In genomic region chr11:64869571-64870175, GRCh38 we compare ENCODE assay signal across 6 cellular contexts. TPM values are rescaled to one million over a fixed set of nuclear protein-coding genes. Genes with fewer than 3 reads are reported as not detected.
DNase-seq lines count a peak whose midpoint lies in the region; ATAC-seq and TF ChIP-seq lines count a peak whose summit lies in the region.

No MANE protein-coding gene starts in this region.

- peak overlapping the region; percentile 36 for H3K4me3 ChIP-seq in GM06990 (replicated peaks; ENCODE audit: low read depth, low read length)
- H3K4me3 ChIP-seq in mucosa of stomach (ENCODE audit: low read length) = no peak overlapping the region

- peak; percentile 6 to 16 for ATAC-seq in activated T-cell treated with anti-CD3 and anti-CD28 coated beads, Interleukin-2, amount 50 U/mL, for 72 hours (replicated peaks in 1 of 2)

- H3K36me3 Mint-ChIP-seq in activated T-cell treated with anti-CD3 and anti-CD28 coated beads, Interleukin-2, amount 50 U/mL, for 72 hours (ENCODE audit: insufficient read depth in 2 of 2) = peaks cover 22 to 43% of the 10 kb centered on the region in 2 donors

- TF ChIP-seq CTCF in GM06990 (IDR thresholded peaks at IDR 0.05; ENCODE audit: insufficient read depth, low read length, poor library complexity, severe bottlenecking) = peak; percentile 54

- H3K4me1 ChIP-seq in mucosa of stomach (ENCODE audit: control insufficient read depth, insufficient read depth, low read length) = peaks cover 63% of the 10 kb centered on the region

- H3K27me3 Mint-ChIP-seq in activated T-cell treated with anti-CD3 and anti-CD28 coated beads, Interleukin-2, amount 50 U/mL, for 72 hours (ENCODE audit: low read depth) = no peaks in the 10 kb centered on the region

- H3K4me3 Mint-ChIP-seq in activated T-cell treated with anti-CD3 and anti-CD28 coated beads, Interleukin-2, amount 50 U/mL, for 72 hours = peak overlapping the region; percentile 86 to 94

- peak overlapping the region; percentile 50 for H3K9ac ChIP-seq in mucosa of stomach (ENCODE audit: low read length)

- peak overlapping the region; percentile 88 for H3K27ac Mint-ChIP-seq in activated T-cell treated with anti-CD3 and anti-CD28 coated beads, Interleukin-2, amount 50 U/mL, for 72 hours

- H3K36me3 ChIP-seq in GM06990 (ENCODE audit: control insufficient read depth, insufficient read depth, low read length) (peaks cover 38% of the 10 kb centered on the region), mucosa of stomach (ENCODE audit: control insufficient read depth, insufficient read depth, low read length) (peaks cover 7% of the 10 kb centered on the region)

- DNase-seq in GM06990 (ENCODE audit: extremely low read depth, insufficient read length) (no peak), HuH-7 (ENCODE audit: low spot score) (no peak), NCI-H146 treated with DMSO at 0.1 percent for 48 hours (lab: John Stamatoyannopoulos, UW; ENCODE audit: unreplicated experiment) (no peak), NCI-H1417 (lab: John Stamatoyannopoulos, UW) (no peak)
- DNase-seq in activated T-cell treated with anti-CD3 and anti-CD28 coated beads, Interleukin-2, amount 50 U/mL, for 72 hours = no peak

- H3K9me3 Mint-ChIP-seq in activated T-cell treated with anti-CD3 and anti-CD28 coated beads, Interleukin-2, amount 50 U/mL, for 72 hours = no peaks in the 10 kb centered on the region

- H3K27me3 ChIP-seq in GM06990 (replicated peaks; ENCODE audit: control insufficient read depth, insufficient read depth, low read length) = no peaks in the 10 kb centered on the region
- H3K27me3 ChIP-seq in mucosa of stomach (ENCODE audit: control insufficient read depth, insufficient read depth, low read length) = no peaks in the 10 kb centered on the region

- H3K4me1 Mint-ChIP-seq in activated T-cell treated with anti-CD3 and anti-CD28 coated beads, Interleukin-2, amount 50 U/mL, for 72 hours (ENCODE audit: low read depth) = peaks cover 97% of the 10 kb centered on the region

- H3K9me3 ChIP-seq in mucosa of stomach (ENCODE audit: control insufficient read depth, low read length) = no peaks in the 10 kb centered on the region

RNA-seq across cellular contexts. Expression of gene EHD1, which starts 8.7 kb away (rescaled TPM):
- total RNA-seq in activated T-cell treated with anti-CD3 and anti-CD28 coated beads, Interleukin-2, amount 50 U/mL, for 72 hours = 100 to 1,000 TPM; 136 to 159 TPM

RNA-seq across cellular contexts. Expression of gene CDC42BPG, which starts 25.2 kb away (rescaled TPM):
- 1 to 10 TPM; 1.1 to 1.5 TPM for total RNA-seq in activated T-cell treated with anti-CD3 and anti-CD28 coated beads, Interleukin-2, amount 50 U/mL, for 72 hours

RNA-seq across cellular contexts. Expression of gene ATG2A, which starts 47.3 kb away (rescaled TPM):
- total RNA-seq in activated T-cell treated with anti-CD3 and anti-CD28 coated beads, Interleukin-2, amount 50 U/mL, for 72 hours = 10 to 100 TPM; 20.9 to 27.0 TPM

RNA-seq across cellular contexts. Expression of gene PPP2R5B, which starts 54.8 kb away (rescaled TPM):
- 10 to 100 TPM; 15.0 to 24.0 TPM for total RNA-seq in activated T-cell treated with anti-CD3 and anti-CD28 coated beads, Interleukin-2, amount 50 U/mL, for 72 hours

RNA-seq across cellular contexts. Expression of gene MEN1, which starts 59.3 kb away (rescaled TPM):
- total RNA-seq in activated T-cell treated with anti-CD3 and anti-CD28 coated beads, Interleukin-2, amount 50 U/mL, for 72 hours = 10 to 100 TPM; 33.8 to 36.3 TPM
